In genomic region chr10:62726142-62726541, GRCh38 we compare ENCODE assay signal across 10 cellular contexts.
DNase-seq lines count a peak whose midpoint lies in the region; ATAC-seq, FAIRE-seq and TF ChIP-seq lines count a peak whose summit lies in the region.
"Had no signal": no experiment of that assay in that cellular context is flagged by ENCODE, and none has a peak within 500 bp of the region (broad histone marks: within the 10 kb centered on the region; RNA-seq: fewer than 3 reads in every experiment).

No MANE protein-coding gene starts in this region.

- no peak for TF ChIP-seq CTCF in gastroesophageal sphincter (IDR thresholded peaks at IDR 0.05)

- no peak overlapping the region for H3K4me3 ChIP-seq in gastroesophageal sphincter

- ATAC-seq in HG02840 (IDR thresholded peaks at IDR 0.05; ENCODE audit: low FRiP score, unreplicated experiment) (peak; percentile 91), gastroesophageal sphincter (no peak)
- ATAC-seq: Panc1 had no signal

- H3K27ac ChIP-seq in gastroesophageal sphincter, result no peak overlapping the region

- WGBS in gastroesophageal sphincter (ENCODE audit: low coverage in 1 of 2), 2 donors, result 60 to 92% methylated on average over 4 to 5 of the region's 5 CpGs

- H3K27me3 ChIP-seq in gastroesophageal sphincter, result no peaks in the 10 kb centered on the region

- H3K4me1 ChIP-seq in gastroesophageal sphincter, result no peaks in the 10 kb centered on the region

- no peaks in the 10 kb centered on the region for H3K36me3 ChIP-seq in gastroesophageal sphincter

- TF ChIP-seq EP300 in gastroesophageal sphincter (IDR thresholded peaks at IDR 0.05), result no peak

- TF ChIP-seq POLR2A in gastroesophageal sphincter (IDR thresholded peaks at IDR 0.05), result no peak

- FAIRE-seq in GM19239 (lab: Jason Lieb, UNC), result peak; percentile 72

- no peak for DNase-seq in GM19239 (ENCODE audit: insufficient read length, low spot score)
- DNase-seq in activated CD8-positive, alpha-beta memory T cell treated with anti-CD3 and anti-CD28 coated beads for 24 hours, result peak; percentile 75
- DNase-seq in stimulated activated CD4-positive, alpha-beta T cell treated with anti-CD3 and anti-CD28 coated beads, TNF-alpha, amount 100 ng/mL, for 4 hours (ENCODE audit: low read depth in 3 of 3), result peak in 2 of 3 experiments; percentile 27 to 45
- no peak for DNase-seq in HuH-7.5 (ENCODE audit: low spot score)
- DNase-seq in SK-N-DZ (ENCODE audit: low spot score), result no peak
- DNase-seq in NCI-H69 (lab: John Stamatoyannopoulos, UW), result no peak
- DNase-seq: caudate nucleus had no signal

- no peaks in the 10 kb centered on the region for H3K9me3 ChIP-seq in gastroesophageal sphincter

Comparison
In these comparisons a context has a peak if more than half of its experiments do, and no peak if none do; other contexts are left out.
1. DNase-seq: peak in activated CD8-positive, alpha-beta memory T cell treated with anti-CD3 and anti-CD28 coated beads for 24 hours (single experiment) and stimulated activated CD4-positive, alpha-beta T cell treated with anti-CD3 and anti-CD28 coated beads, TNF-alpha, amount 100 ng/mL, for 4 hours (2 of 3); none in GM19239 (single experiment), HuH-7.5 (single experiment), SK-N-DZ (single experiment) and NCI-H69 (single experiment).